In the genomic region with DNA sequence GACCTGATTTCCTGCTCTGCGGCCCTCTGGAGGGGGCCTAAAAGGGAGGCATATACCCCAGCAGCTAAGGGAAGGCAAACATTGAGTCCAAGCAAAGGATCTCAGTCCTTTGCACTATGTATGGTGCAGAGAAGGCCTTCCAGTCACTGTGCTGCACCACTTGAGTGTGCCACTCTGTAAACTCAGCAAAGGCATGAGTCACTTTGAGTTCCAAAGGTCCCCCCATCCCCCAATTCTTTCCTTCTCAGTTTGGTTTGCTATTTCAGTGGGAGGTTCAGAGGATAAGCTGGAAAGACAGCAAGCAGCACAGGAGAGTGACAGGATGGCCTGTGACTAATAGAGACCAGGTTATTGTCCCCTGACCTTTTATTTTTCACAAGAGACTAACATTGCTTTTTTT, we compare ENCODE assay signal across 14 cellular contexts.
A peak's percentile ranks its signal among the peaks of the same experiment; 100 is the strongest.
DNase-seq lines count a peak whose midpoint lies in the region; ATAC-seq and TF ChIP-seq lines count a peak whose summit lies in the region.
"Had no signal": no experiment of that assay in that cellular context is flagged by ENCODE, and none has a peak within 500 bp of the region (broad histone marks: within the 10 kb centered on the region; RNA-seq: fewer than 3 reads in every experiment).

No MANE protein-coding gene starts in this region.

- intact Hi-C loops in mucosa of descending colon (cut with DNase I, micrococcal nuclease): no loop called here

- no peaks in the 10 kb centered on the region for H3K36me3 ChIP-seq in mucosa of descending colon (ENCODE audit: low read depth)

- TF ChIP-seq CTCF in cardiac fibroblast (IDR thresholded peaks at IDR 0.05; ENCODE audit: low read depth, low read length): no peak
- no peak for TF ChIP-seq CTCF in mucosa of descending colon (IDR thresholded peaks at IDR 0.05)

- H3K4me3 ChIP-seq in cardiac fibroblast (replicated peaks in 1 of 2; ENCODE audit: low read depth in 2 of 2, low read length in 2 of 2) (no peak overlapping the region), mucosa of descending colon (no peak overlapping the region)

- H3K9me3 ChIP-seq in mucosa of descending colon: no peaks in the 10 kb centered on the region

- in situ Hi-C loops in ACHN (cut with HindIII; ENCODE audit: low pct_ligation_motif_present, low pct_unique_long_range_greater_than_20kb, low sequenced_read_pairs): no loop called here

- peaks cover 9% of the 10 kb centered on the region for H3K4me1 ChIP-seq in mucosa of descending colon (ENCODE audit: low read depth)

- DNase-seq in DMS53 treated with DMSO at 0.1 percent for 48 hours (lab: John Stamatoyannopoulos, UW; ENCODE audit: unreplicated experiment): peak; percentile 77
- peak; percentile 10 to 26 for DNase-seq in Kasumi-1 (lab: John Stamatoyannopoulos, UW)
- peak; percentile 3 to 6 for DNase-seq in cardiac fibroblast (ENCODE audit: low read depth in 2 of 2)
- peak in 1 of 3 donors; percentile 15 for DNase-seq in mucosa of descending colon
- DNase-seq in ACHN: no peak
- DNase-seq in NCI-H446 treated with DMSO at 0.1 percent for 48 hours (lab: John Stamatoyannopoulos, UW): no peak
- no peak for DNase-seq in ureter (ENCODE audit: low spot score)
- DNase-seq: activated CD4-positive, alpha-beta T cell treated with anti-CD3 and anti-CD28 coated beads, Interleukin-2, amount 10 ng/mL, durations not matched to agents 7 days and 5 days; CD4-positive, alpha-beta memory T cell; left cardiac atrium; NCI-H2227 treated with DMSO at 0.1 percent for 48 hours; right cardiac atrium; SHP77 treated with DMSO at 0.1 percent for 48 hours had no signal

- peak; percentile 75 for ATAC-seq in mucosa of descending colon
- ATAC-seq in GM19467 (IDR thresholded peaks at IDR 0.05; ENCODE audit: unreplicated experiment): no peak
- ATAC-seq: left cardiac atrium, right cardiac atrium had no signal

Comparison
In these comparisons a context has a peak if more than half of its experiments do, and no peak if none do; other contexts are left out.
1. DNase-seq: peak in DMS53 treated with DMSO at 0.1 percent for 48 hours (single experiment), Kasumi-1 (2 of 2) and cardiac fibroblast (2 of 2); none in ACHN (single experiment), NCI-H446 treated with DMSO at 0.1 percent for 48 hours (single experiment) and ureter (single experiment).